In genomic region chr6:39113788-39114187, GRCh38 we compare ENCODE assay signal across 8 cellular contexts. TPM values are rescaled to one million over a fixed set of nuclear protein-coding genes. Genes with fewer than 3 reads are reported as not detected.
DNase-seq lines count a peak whose midpoint lies in the region; FAIRE-seq and TF ChIP-seq lines count a peak whose summit lies in the region.

No MANE protein-coding gene starts in this region.

- intact Hi-C loops in Calu3 (cut with micrococcal nuclease; ENCODE audit: unreplicated experiment) (no loop called here), colonic mucosa (cut with DNase I) (no loop called here)

- H3K9me2 ChIP-seq in Karpas-422 (replicated peaks; ENCODE audit: insufficient read depth, low read length), result no peaks in the 10 kb centered on the region

- BruUV-seq in Calu3 (replicated peaks; lab: Mats Ljungman, UMichigan), result TSS peak; percentile 40

- H3K4me3 ChIP-seq in Karpas-422 (ENCODE audit: low read length) (peak overlapping the region; percentile 68), colonic mucosa (peak overlapping the region; percentile 58), neural progenitor cell (peak overlapping the region; percentile 60)

- no peaks in the 10 kb centered on the region for H3K79me2 ChIP-seq in Karpas-422 (ENCODE audit: low read length)
- peaks cover 4% of the 10 kb centered on the region for H3K79me2 ChIP-seq in neural progenitor cell (ENCODE audit: low read depth)

- TF ChIP-seq CTCF in Calu3 (IDR thresholded peaks at IDR 0.05; ENCODE audit: unreplicated experiment) (no peak), colonic mucosa (IDR thresholded peaks at IDR 0.05) (no peak), neural progenitor cell (IDR thresholded peaks at IDR 0.05) (no peak)

- DNase-seq in Calu3 (no peak), Karpas-422 (no peak), colonic mucosa (no peak), neural progenitor cell (ENCODE audit: low spot score) (no peak), GM12891 (ENCODE audit: insufficient read length, low spot score) (no peak), amygdala (lab: John Stamatoyannopoulos, UW) (no peak), SW 1271 (lab: John Stamatoyannopoulos, UW) (no peak), NCI-H146 treated with DMSO at 0.1 percent for 48 hours (lab: John Stamatoyannopoulos, UW; ENCODE audit: unreplicated experiment) (no peak)

- CTCF ChIA-PET in Calu3 (lab: Charles Lee), result no interaction called here

- H3K27ac ChIP-seq in Karpas-422 (ENCODE audit: low read length), result no peak overlapping the region
- no peak overlapping the region for H3K27ac ChIP-seq in colonic mucosa
- H3K27ac ChIP-seq in neural progenitor cell, result no peak overlapping the region

- no peak for TF ChIP-seq POLR2A in GM12891 (IDR thresholded peaks at IDR 0.05; ENCODE audit: low read depth, low read length)

- no peaks in the 10 kb centered on the region for H3K27me3 ChIP-seq in Karpas-422 (ENCODE audit: low read length)
- no peaks in the 10 kb centered on the region for H3K27me3 ChIP-seq in colonic mucosa
- peaks cover 7% of the 10 kb centered on the region for H3K27me3 ChIP-seq in neural progenitor cell

- H3K9ac ChIP-seq in Karpas-422 (ENCODE audit: low read length) (peak overlapping the region; percentile 79), colonic mucosa (ENCODE audit: low read depth in 2 of 2, low read length in 2 of 2) (peak overlapping the region in 1 of 2 donors; percentile 83), neural progenitor cell (no peak overlapping the region)

- H4K20me1 ChIP-seq in Karpas-422 (ENCODE audit: insufficient read depth, low read depth, low read length) (no peaks in the 10 kb centered on the region), neural progenitor cell (ENCODE audit: low read depth) (no peaks in the 10 kb centered on the region)

- H3K4me2 ChIP-seq in Karpas-422 (ENCODE audit: low read depth, low read length, poor library complexity, severe bottlenecking) (peak overlapping the region; percentile 82), neural progenitor cell (peak overlapping the region; percentile 91)

- H3K9me3 Mint-ChIP-seq in Calu3 (ENCODE audit: low read depth, unreplicated experiment) (no peaks in the 10 kb centered on the region), neural progenitor cell (no peaks in the 10 kb centered on the region)

- no peaks in the 10 kb centered on the region for H3K27me3 Mint-ChIP-seq in Calu3 (ENCODE audit: unreplicated experiment)
- no peaks in the 10 kb centered on the region for H3K27me3 Mint-ChIP-seq in neural progenitor cell (ENCODE audit: insufficient read depth, low read depth)

- H3K4me3 Mint-ChIP-seq in Calu3 (ENCODE audit: low read depth, unreplicated experiment) (peak overlapping the region; percentile 99), neural progenitor cell (peak overlapping the region; percentile 88)

- FAIRE-seq in GM12891 (lab: Jason Lieb, UNC), result no peak

- peaks cover 18% of the 10 kb centered on the region for H3K36me3 Mint-ChIP-seq in Calu3 (ENCODE audit: insufficient read depth, unreplicated experiment)
- H3K36me3 Mint-ChIP-seq in neural progenitor cell, result no peaks in the 10 kb centered on the region

- H3F3A ChIP-seq in neural progenitor cell (ENCODE audit: low read depth), result no peaks in the 10 kb centered on the region

- H3K9me3 ChIP-seq in Karpas-422 (ENCODE audit: low read length), result no peaks in the 10 kb centered on the region
- H3K9me3 ChIP-seq in colonic mucosa, result no peaks in the 10 kb centered on the region
- no peaks in the 10 kb centered on the region for H3K9me3 ChIP-seq in neural progenitor cell (ENCODE audit: low read depth)

- H3K4me1 Mint-ChIP-seq in Calu3 (ENCODE audit: low read depth, unreplicated experiment) (peaks cover 8% of the 10 kb centered on the region), neural progenitor cell (peaks cover 12% of the 10 kb centered on the region)

- H2AFZ ChIP-seq in Karpas-422 (ENCODE audit: low read length) (peak overlapping the region; percentile 72; the same call in 1 of the 2 replicates), neural progenitor cell (replicated peaks) (no peak overlapping the region)

- H3K36me3 ChIP-seq in Karpas-422 (ENCODE audit: insufficient read depth, low read length), result no peaks in the 10 kb centered on the region
- H3K36me3 ChIP-seq in colonic mucosa, result no peaks in the 10 kb centered on the region
- no peaks in the 10 kb centered on the region for H3K36me3 ChIP-seq in neural progenitor cell

- peak overlapping the region; percentile 86 for H3K27ac Mint-ChIP-seq in Calu3 (ENCODE audit: unreplicated experiment)
- no peak overlapping the region for H3K27ac Mint-ChIP-seq in neural progenitor cell

- H3K4me1 ChIP-seq in Karpas-422 (ENCODE audit: low read length) (peaks cover 18% of the 10 kb centered on the region), colonic mucosa (peaks cover 5% of the 10 kb centered on the region), neural progenitor cell (peaks cover 12% of the 10 kb centered on the region)

TF ChIP-seq in GM12891, 5 proteins besides CTCF, POLR2A, EP300 and RAD21:
- no peak for TF ChIP-seq POU2F2 (IDR thresholded peaks at IDR 0.05; ENCODE audit: low read depth, low read length)
- TF ChIP-seq SPI1 (IDR thresholded peaks at IDR 0.05; ENCODE audit: low read depth, low read length), result no peak
- no peak for TF ChIP-seq PAX5 (IDR thresholded peaks at IDR 0.05; ENCODE audit: insufficient read depth, low read length, severe bottlenecking)
- no peak for TF ChIP-seq TAF1 (IDR thresholded peaks at IDR 0.05; ENCODE audit: low read depth, low read length)
- no peak for TF ChIP-seq POLR2AphosphoS5 (IDR thresholded peaks at IDR 0.05; ENCODE audit: low read depth, low read length)

RNA-seq across cellular contexts. Expression of gene SAYSD1, which starts 1.2 kb away (rescaled TPM):
- 23.2 and 23.7 TPM in 2 replicates for total RNA-seq in Calu3 (2022)
- total RNA-seq in Karpas-422 (2014; rRNA removed; shearing (Covaris generic); ENCODE audit: low replicate concordance), result 11.7 and 15.3 TPM in 2 replicates
- 10 to 100 TPM; 12.9 to 15.5 TPM for total RNA-seq in colonic mucosa
- total RNA-seq in neural progenitor cell (ENCODE audit: low replicate concordance), result 8.2 and 10.8 TPM in 2 replicates
- 2.7 TPM for polyA plus RNA-seq in GM12891 (2012; ENCODE audit: low read depth, missing spikeins)
